In genomic region chr2:119549236-119549635, GRCh38 we compare ENCODE assay signal across 13 cellular contexts. TPM values are rescaled to one million over a fixed set of nuclear protein-coding genes. Genes with fewer than 3 reads are reported as not detected.
DNase-seq lines count a peak whose midpoint lies in the region; ATAC-seq, FAIRE-seq and TF ChIP-seq lines count a peak whose summit lies in the region.
"Had no signal": no experiment of that assay in that cellular context is flagged by ENCODE, and none has a peak within 500 bp of the region (broad histone marks: within the 10 kb centered on the region; RNA-seq: fewer than 3 reads in every experiment).

No MANE protein-coding gene starts in this region.

- intact Hi-C loops in A673 (cut with micrococcal nuclease; ENCODE audit: unreplicated experiment) (no loop called here), Right ventricle myocardium superior (cut with DNase I) (no loop called here)

- no peaks in the 10 kb centered on the region for H3K9me3 ChIP-seq in A673 (ENCODE audit: low read depth, low read length, poor library complexity, severe bottlenecking)
- H3K9me3 ChIP-seq: thoracic aorta had no signal

- H3K4me1 ChIP-seq in A673 (ENCODE audit: insufficient read depth, low read length, poor library complexity, severe bottlenecking): peaks cover 3% of the 10 kb centered on the region

- CTCF ChIA-PET in A673 (lab: Charles Lee): no interaction called here

- DNase-seq in A673 (ENCODE audit: low spot score): peak; percentile 62
- peak; percentile 27 for DNase-seq in HT-29 (ENCODE audit: low spot score)
- DNase-seq in astrocyte of the cerebellum (ENCODE audit: low read depth): peak; percentile 45
- peak; percentile 27 for DNase-seq in inferior parietal cortex (ENCODE audit: extremely low spot score)
- DNase-seq in Right ventricle myocardium superior: no peak
- no peak for DNase-seq in H54 (ENCODE audit: insufficient read length, low spot score)
- DNase-seq in GM13976 (ENCODE audit: low spot score): no peak
- DNase-seq: activated naive CD4-positive, alpha-beta T cell treated with anti-CD3 and anti-CD28 coated beads for 36 hours; HFFc6; MM.1S had no signal

- no peak overlapping the region for H3K27ac ChIP-seq in A673 (ENCODE audit: low read depth, low read length, poor library complexity, severe bottlenecking)
- H3K27ac ChIP-seq: thoracic aorta had no signal

- TF ChIP-seq CTCF in A673 (conservative IDR thresholded peaks at IDR 0.05; ENCODE audit: low read depth, low read length): no peak
- TF ChIP-seq CTCF in astrocyte of the cerebellum (IDR thresholded peaks at IDR 0.05; ENCODE audit: low read depth, low read length, missing control alignments): no peak
- TF ChIP-seq CTCF in GM13976 (IDR thresholded peaks at IDR 0.05; ENCODE audit: borderline replicate concordance, control extremely low read depth, extremely low read depth, insufficient read depth, missing control alignments): no peak

- POLR2A ChIA-PET in A673 (lab: Charles Lee; ENCODE audit: low non-redundant PET): no interaction called here

- no peak for FAIRE-seq in H54 (lab: Jason Lieb, UNC)

- no peak for ATAC-seq in Right ventricle myocardium superior (ENCODE audit: poor library complexity)
- no peak for ATAC-seq in HG02588 (IDR thresholded peaks at IDR 0.05; ENCODE audit: unreplicated experiment)

- no peak for TF ChIP-seq POLR2A in H54 (IDR thresholded peaks at IDR 0.05; ENCODE audit: low read depth, low read length)

- H3K36me3 ChIP-seq in A673 (ENCODE audit: insufficient read depth, low read length, poor library complexity, severe bottlenecking): no peaks in the 10 kb centered on the region
- H3K36me3 ChIP-seq: thoracic aorta had no signal

- in situ Hi-C loops in astrocyte of the cerebellum (cut with HindIII; ENCODE audit: low sequenced_read_pairs) (no loop called here), GM13976 (cut with MboI; ENCODE audit: low sequenced_read_pairs, unreplicated experiment) (no loop called here)

- BruUV-seq in A673 (replicated peaks; lab: Mats Ljungman, UMichigan): no TSS peak

- H3K4me3 ChIP-seq in A673 (ENCODE audit: low read depth, low read length, poor library complexity, severe bottlenecking) (no peak overlapping the region), astrocyte of the cerebellum (ENCODE audit: low read depth, low read length) (no peak overlapping the region)
- H3K4me3 ChIP-seq: thoracic aorta had no signal

- H3K27me3 ChIP-seq in A673 (replicated peaks; ENCODE audit: insufficient read depth, low read depth, low read length, poor library complexity): no peaks in the 10 kb centered on the region

RNA-seq across cellular contexts. Expression of gene CFAP221, which starts 5.0 kb away (rescaled TPM):
- total RNA-seq in A673 (2021) (1.1 and 1.5 TPM in 2 replicates), Right ventricle myocardium superior (0.67 TPM)
- 0.39 TPM in 1 of 2 replicates, not detected in the other for total RNA-seq in HT-29 (2014; rRNA removed; shearing (Covaris generic))
- total RNA-seq: activated naive CD4-positive, alpha-beta T cell treated with anti-CD3 and anti-CD28 coated beads for 36 hours; HFFc6 had no signal

RNA-seq across cellular contexts. Expression of gene SCTR, which starts 25.0 kb away (rescaled TPM):
- 0.50 TPM in 1 of 2 replicates, not detected in the other for total RNA-seq in A673 (2021)
- total RNA-seq in HT-29 (2014; rRNA removed; shearing (Covaris generic)): not detected in 2 replicates
- total RNA-seq in Right ventricle myocardium superior: 0.43 TPM
- total RNA-seq: activated naive CD4-positive, alpha-beta T cell treated with anti-CD3 and anti-CD28 coated beads for 36 hours; HFFc6; posterior vena cava; thoracic aorta had no signal

Comparison
In these comparisons a context has a peak if more than half of its experiments do, and no peak if none do; other contexts are left out.
1. DNase-seq: peak in A673 (single experiment), HT-29 (single experiment), astrocyte of the cerebellum (single experiment) and inferior parietal cortex (single experiment); none in Right ventricle myocardium superior (single experiment), H54 (single experiment) and GM13976 (single experiment).